14 cellular contexts compared by ENCODE assay signal in genomic region chr17:27521281-27522027, GRCh38.
"Had no signal": no experiment of that assay in that cellular context is flagged by ENCODE, and none has a peak within 500 bp of the region (broad histone marks: within the 10 kb centered on the region; RNA-seq: fewer than 3 reads in every experiment).

No MANE protein-coding gene starts in this region.

- H3K4me3 ChIP-seq: breast epithelium, esophagus squamous epithelium, left lung, ovary, skin epidermis, upper lobe of right lung had no signal

- DNase-seq: activated CD4-positive, alpha-beta T cell treated with anti-CD3 and anti-CD28 coated beads for 48 hours; activated CD8-positive, alpha-beta memory T cell treated with anti-CD3 and anti-CD28 coated beads for 24 hours; activated naive CD4-positive, alpha-beta T cell treated with anti-CD3 and anti-CD28 coated beads, Interleukin-2, amount 50 U/mL, for 16 hours; esophagus squamous epithelium; foreskin keratinocyte; head of caudate nucleus; left lung; ovary; SK-N-SH; T-helper 1 cell; upper lobe of right lung had no signal

- H3K36me3 ChIP-seq: breast epithelium, esophagus squamous epithelium, left lung, ovary, upper lobe of right lung had no signal

- H3K9ac ChIP-seq: SK-N-SH had no signal

- H3K9me3 ChIP-seq: breast epithelium, esophagus squamous epithelium, left lung, ovary, SK-N-SH, upper lobe of right lung had no signal

- H3K4me1 ChIP-seq: foreskin keratinocyte had no signal

- H3K27me3 ChIP-seq: breast epithelium, esophagus squamous epithelium, left lung, ovary, upper lobe of right lung had no signal

- ATAC-seq: foreskin keratinocyte, left lung had no signal

- H3K27ac ChIP-seq: esophagus squamous epithelium, foreskin keratinocyte, left lung, ovary, upper lobe of right lung, VCaP had no signal

- H3K4me2 ChIP-seq: SK-N-SH had no signal
